27 cellular contexts compared by ENCODE assay signal in the genomic region with DNA sequence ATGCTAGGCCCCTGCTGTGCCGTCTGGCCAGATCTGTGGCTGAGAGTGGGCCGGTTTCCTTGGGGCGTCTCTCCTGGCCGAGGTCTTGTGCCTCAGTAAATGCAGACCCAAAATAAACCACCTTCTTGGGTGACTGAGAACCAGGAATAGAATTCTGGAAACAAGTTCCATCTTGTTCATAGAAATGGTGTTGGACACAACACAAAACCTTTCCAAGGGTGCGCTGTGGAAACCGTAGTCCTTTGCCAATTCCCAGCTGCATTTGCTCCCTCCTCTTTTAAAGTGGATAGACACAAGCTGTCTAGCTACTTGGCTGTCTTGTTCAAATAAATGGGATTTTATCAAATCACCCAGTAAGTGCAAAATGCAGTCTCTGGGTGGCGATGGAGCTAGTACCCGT.
DNase-seq lines count a peak whose midpoint lies in the region; ATAC-seq and TF ChIP-seq lines count a peak whose summit lies in the region.
"Had no signal": no experiment of that assay in that cellular context is flagged by ENCODE, and none has a peak within 500 bp of the region (broad histone marks: within the 10 kb centered on the region; RNA-seq: fewer than 3 reads in every experiment).

No MANE protein-coding gene starts in this region.

- no peak for TF ChIP-seq CTCF in prostate gland (IDR thresholded peaks at IDR 0.05)

- no peaks in the 10 kb centered on the region for H3K4me1 ChIP-seq in prostate gland (replicated peaks)
- H3K4me1 ChIP-seq: BE2C had no signal

- H3K4me1 Mint-ChIP-seq in stimulated activated naive CD8-positive, alpha-beta T cell treated with anti-CD3 and anti-CD28 coated beads, Interleukin-15, amount 100 ng/mL, for 72 hours, result no peaks in the 10 kb centered on the region
- H3K4me1 Mint-ChIP-seq: CD14-positive monocyte; CD8-positive, alpha-beta memory T cell; GM23338 had no signal

- H3K9me3 ChIP-seq in prostate gland, result no peaks in the 10 kb centered on the region
- H3K9me3 ChIP-seq: BE2C, MG63, SK-N-SH had no signal

- no peak overlapping the region for H3K27ac Mint-ChIP-seq in stimulated activated naive CD8-positive, alpha-beta T cell treated with anti-CD3 and anti-CD28 coated beads, Interleukin-15, amount 100 ng/mL, for 72 hours
- H3K27ac Mint-ChIP-seq: CD14-positive monocyte; CD8-positive, alpha-beta memory T cell; GM23338 had no signal

- H3K4me3 ChIP-seq in prostate gland, result no peak overlapping the region
- H3K4me3 ChIP-seq: GM23338, MG63 had no signal

- no peak overlapping the region for H3K4me3 Mint-ChIP-seq in stimulated activated naive CD8-positive, alpha-beta T cell treated with anti-CD3 and anti-CD28 coated beads, Interleukin-15, amount 100 ng/mL, for 72 hours
- H3K4me3 Mint-ChIP-seq: CD14-positive monocyte; CD8-positive, alpha-beta memory T cell; GM23338 had no signal

- H3K36me3 ChIP-seq in prostate gland, result no peaks in the 10 kb centered on the region
- H3K36me3 ChIP-seq: BE2C, MG63 had no signal

- intact Hi-C loops in prostate gland (cut with DNase I), result no loop called here

- H3K27me3 Mint-ChIP-seq in stimulated activated naive CD8-positive, alpha-beta T cell treated with anti-CD3 and anti-CD28 coated beads, Interleukin-15, amount 100 ng/mL, for 72 hours, result peaks cover 16% of the 10 kb centered on the region

- H3K9me3 Mint-ChIP-seq in stimulated activated naive CD8-positive, alpha-beta T cell treated with anti-CD3 and anti-CD28 coated beads, Interleukin-15, amount 100 ng/mL, for 72 hours, result peaks cover 15 to 19% of the 10 kb centered on the region in 2 donors

- TF ChIP-seq POLR2A in prostate gland (IDR thresholded peaks at IDR 0.05), result no peak

- 33% methylated on average over 8 of the region's 8 CpGs for WGBS in prostate gland

- H3K27ac ChIP-seq in prostate gland, result no peak overlapping the region
- H3K27ac ChIP-seq: 22Rv1 had no signal

- peak; percentile 43 for DNase-seq in DMS 273 (lab: John Stamatoyannopoulos, UW; ENCODE audit: unreplicated experiment)
- no peak for DNase-seq in DMS 273 treated with DMSO at 0.1 percent for 48 hours (lab: John Stamatoyannopoulos, UW)
- peak; percentile 7 for DNase-seq in NCI-H2171 (lab: John Stamatoyannopoulos, UW)
- DNase-seq in globus pallidus (ENCODE audit: low spot score), result peak; percentile 3
- DNase-seq in prostate gland (ENCODE audit: low spot score), result peak; percentile 16
- DNase-seq in stimulated activated naive CD8-positive, alpha-beta T cell treated with anti-CD3 and anti-CD28 coated beads, Interleukin-15, amount 100 ng/mL, for 72 hours, result no peak
- DNase-seq in cerebellum (ENCODE audit: low spot score), result no peak
- DNase-seq: BE2C; CD8-positive, alpha-beta memory T cell; DMS153; DND-41; IMR-90; KG1; MG63; NCI-H1417; NCI-H1930; NCI-H345; NCI-H524; NCI-H748 treated with DMSO at 0.1 percent for 48 hours; NK-92 treated with Interleukin-12 subunit alpha and Interleukin-12 subunit beta, amount 100 ng/mL, for 24 hours; PC-3; SK-N-SH had no signal

- H3K27me3 ChIP-seq in prostate gland (replicated peaks; ENCODE audit: insufficient read depth), result no peaks in the 10 kb centered on the region
- H3K27me3 ChIP-seq: BE2C, MG63 had no signal

- no peak for ATAC-seq in stimulated activated naive CD8-positive, alpha-beta T cell treated with anti-CD3 and anti-CD28 coated beads, Interleukin-15, amount 100 ng/mL, for 72 hours
- ATAC-seq in GM21528 (IDR thresholded peaks at IDR 0.05; ENCODE audit: low FRiP score, unreplicated experiment), result no peak
- ATAC-seq: GM23338, HCT116, PC-3 had no signal

Comparison
In these comparisons a context has a peak if more than half of its experiments do, and no peak if none do; other contexts are left out.
1. DNase-seq: peak in DMS 273 (single experiment), NCI-H2171 (single experiment), globus pallidus (single experiment) and prostate gland (single experiment); none in DMS 273 treated with DMSO at 0.1 percent for 48 hours (single experiment), stimulated activated naive CD8-positive, alpha-beta T cell treated with anti-CD3 and anti-CD28 coated beads, Interleukin-15, amount 100 ng/mL, for 72 hours (0 of 2) and cerebellum (single experiment).